In the genomic region with DNA sequence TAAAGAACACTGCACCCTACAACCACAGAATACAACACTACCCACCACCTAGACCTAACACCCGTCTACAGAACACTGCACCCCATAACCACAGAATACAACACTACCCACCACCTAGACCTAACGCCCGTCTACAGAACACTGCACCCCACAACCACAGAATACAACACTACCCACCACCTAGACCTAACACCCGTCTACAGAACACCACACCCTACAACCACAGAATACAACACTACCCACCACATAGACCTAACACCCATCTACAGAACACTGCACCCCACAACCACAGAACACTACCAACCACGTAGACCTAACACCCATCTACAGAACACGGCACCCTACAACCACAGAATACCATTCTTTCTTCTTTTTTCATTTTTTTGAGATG, we compare ENCODE assay signal across 8 cellular contexts. TPM values are rescaled to one million over a fixed set of nuclear protein-coding genes. Genes with fewer than 3 reads are reported as not detected.
DNase-seq lines count a peak whose midpoint lies in the region; ATAC-seq and TF ChIP-seq lines count a peak whose summit lies in the region.
"Not testable (repeated sequence)": the region's sequence is repeated elsewhere in the genome, so short reads cannot be mapped to it uniquely, and the experiment has no call there.
"Had no signal": no experiment of that assay in that cellular context is flagged by ENCODE, and none has a peak within 500 bp of the region (broad histone marks: within the 10 kb centered on the region; RNA-seq: fewer than 3 reads in every experiment).

No MANE protein-coding gene starts in this region.

- not testable (repeated sequence) for H3K27me3 ChIP-seq in CD8-positive, alpha-beta T cell (ENCODE audit: insufficient read depth, low read length); trophoblast cell (ENCODE audit: insufficient read depth, low read length)

- CTCF ChIA-PET in CD8-positive, alpha-beta T cell (lab: Charles Lee); activated CD8-positive, alpha-beta T cell treated with anti-CD3 and anti-CD28 coated beads for 36 hours (lab: Charles Lee): not testable (repeated sequence)

- H3K79me2 ChIP-seq in trophoblast cell (ENCODE audit: control insufficient read depth, insufficient read depth, low read length, poor library complexity) = not testable (repeated sequence)

- H3K9ac ChIP-seq in trophoblast cell (ENCODE audit: low read length) = not testable (repeated sequence)

- not testable (repeated sequence) for H2AFZ ChIP-seq in trophoblast cell (ENCODE audit: insufficient read depth, low read length, poor library complexity)

- H2BK120ac ChIP-seq in trophoblast cell (ENCODE audit: insufficient read depth, low read length, poor library complexity) = not testable (repeated sequence)

- POLR2A ChIA-PET in CD8-positive, alpha-beta T cell (lab: Charles Lee); activated CD8-positive, alpha-beta T cell treated with anti-CD3 and anti-CD28 coated beads for 36 hours (lab: Charles Lee): not testable (repeated sequence)

- no CpG with 5 or more reads among the region's 6 CpGs for WGBS in trophoblast cell (ENCODE audit: extremely low coverage, insufficient coverage, insufficient read length)

- not testable (repeated sequence) for H2AK5ac ChIP-seq in trophoblast cell (ENCODE audit: low read length)

- H2BK5ac ChIP-seq in trophoblast cell (ENCODE audit: low read depth, low read length, poor library complexity) = not testable (repeated sequence)

- not testable (repeated sequence) for H3K4me3 Mint-ChIP-seq in CD8-positive, alpha-beta T cell; activated CD8-positive, alpha-beta T cell treated with anti-CD3 and anti-CD28 coated beads for 36 hours; activated naive CD4-positive, alpha-beta T cell treated with anti-CD3 and anti-CD28 coated beads, Interleukin-2, amount 50 U/mL, for 24 hours
- peak overlapping the region; percentile 1 for H3K4me3 Mint-ChIP-seq in effector memory CD8-positive, alpha-beta T cell
- H3K4me3 Mint-ChIP-seq in immature natural killer cell (peak overlapping the region; percentile 36 to 69 (median 44)), natural killer cell (peak overlapping the region; percentile 61)

- peaks cover 12% of the 10 kb centered on the region for H3K36me3 Mint-ChIP-seq in CD8-positive, alpha-beta T cell
- not testable (repeated sequence) for H3K36me3 Mint-ChIP-seq in activated CD8-positive, alpha-beta T cell treated with anti-CD3 and anti-CD28 coated beads for 36 hours (ENCODE audit: low read depth); activated naive CD4-positive, alpha-beta T cell treated with anti-CD3 and anti-CD28 coated beads, Interleukin-2, amount 50 U/mL, for 24 hours; immature natural killer cell; natural killer cell
- H3K36me3 Mint-ChIP-seq in effector memory CD8-positive, alpha-beta T cell (ENCODE audit: insufficient read depth) = peaks cover 15% of the 10 kb centered on the region

- peak; percentile 44 for ATAC-seq in CD8-positive, alpha-beta T cell
- not testable (repeated sequence) for ATAC-seq in activated CD8-positive, alpha-beta T cell treated with anti-CD3 and anti-CD28 coated beads for 36 hours
- ATAC-seq in effector memory CD8-positive, alpha-beta T cell (replicated peaks) = peak; percentile 82
- ATAC-seq in natural killer cell = peak; percentile 61 to 81 (median 77)

- H3K27ac ChIP-seq in CD8-positive, alpha-beta T cell (ENCODE audit: low read depth, low read length); trophoblast cell (ENCODE audit: low read depth, low read length): not testable (repeated sequence)

- not testable (repeated sequence) for H3K9me3 ChIP-seq in CD8-positive, alpha-beta T cell (ENCODE audit: low read length); trophoblast cell (ENCODE audit: insufficient read depth, low read depth, low read length)

- H4K91ac ChIP-seq in trophoblast cell (ENCODE audit: low read depth, low read length) = not testable (repeated sequence)

- not testable (repeated sequence) for H4K12ac ChIP-seq in trophoblast cell (ENCODE audit: low read depth, low read length)

- H3K9me3 Mint-ChIP-seq in CD8-positive, alpha-beta T cell; activated CD8-positive, alpha-beta T cell treated with anti-CD3 and anti-CD28 coated beads for 36 hours; activated naive CD4-positive, alpha-beta T cell treated with anti-CD3 and anti-CD28 coated beads, Interleukin-2, amount 50 U/mL, for 24 hours; effector memory CD8-positive, alpha-beta T cell; natural killer cell: not testable (repeated sequence)
- H3K9me3 Mint-ChIP-seq in immature natural killer cell = peaks cover 10 to 27% (median 23%) of the 10 kb centered on the region in 6 donors

- not testable (repeated sequence) for H3K36me3 ChIP-seq in CD8-positive, alpha-beta T cell (ENCODE audit: insufficient read depth, low read length); trophoblast cell (ENCODE audit: control insufficient read depth in 1 of 2, insufficient read depth in 2 of 2, low read length in 2 of 2)

- H3K4me1 Mint-ChIP-seq in CD8-positive, alpha-beta T cell (ENCODE audit: low read depth) = peaks cover 17% of the 10 kb centered on the region
- not testable (repeated sequence) for H3K4me1 Mint-ChIP-seq in activated CD8-positive, alpha-beta T cell treated with anti-CD3 and anti-CD28 coated beads for 36 hours (ENCODE audit: low read depth); activated naive CD4-positive, alpha-beta T cell treated with anti-CD3 and anti-CD28 coated beads, Interleukin-2, amount 50 U/mL, for 24 hours
- H3K4me1 Mint-ChIP-seq in effector memory CD8-positive, alpha-beta T cell (ENCODE audit: low read depth in 2 of 2) = peaks cover 11 to 18% of the 10 kb centered on the region in 2 donors
- H3K4me1 Mint-ChIP-seq in immature natural killer cell (peaks cover 25 to 29% of the 10 kb centered on the region in 2 donors), natural killer cell (peaks cover 19 to 20% of the 10 kb centered on the region in 2 donors)

- not testable (repeated sequence) for TF ChIP-seq CTCF in CD8-positive, alpha-beta T cell (IDR thresholded peaks at IDR 0.05); activated CD8-positive, alpha-beta T cell treated with anti-CD3 and anti-CD28 coated beads for 36 hours (IDR thresholded peaks at IDR 0.05); natural killer cell (IDR thresholded peaks at IDR 0.05)

- not testable (repeated sequence) for H3K14ac ChIP-seq in trophoblast cell (ENCODE audit: low read length)

- not testable (repeated sequence) for H3K23ac ChIP-seq in trophoblast cell (ENCODE audit: low read length)

- not testable (repeated sequence) for H3K18ac ChIP-seq in trophoblast cell (ENCODE audit: low read length)

- intact Hi-C loops in CD8-positive, alpha-beta T cell (cut with DNase I, micrococcal nuclease); activated CD8-positive, alpha-beta T cell treated with anti-CD3 and anti-CD28 coated beads for 36 hours (cut with micrococcal nuclease): not testable (repeated sequence)
- intact Hi-C loops in natural killer cell (cut with micrococcal nuclease) = loop anchor here (1.0 to 10.0 kb wide), 3 partner anchors 41 to 370 kb away; partner anchors contain the start of gene RAB5IF

- H3K4me1 ChIP-seq in CD8-positive, alpha-beta T cell (ENCODE audit: insufficient read depth, low read length); trophoblast cell (ENCODE audit: control insufficient read depth in 1 of 2, insufficient read depth in 2 of 2, low read length in 2 of 2): not testable (repeated sequence)

- H3K27ac Mint-ChIP-seq in CD8-positive, alpha-beta T cell = peak overlapping the region; percentile 5
- H3K27ac Mint-ChIP-seq in activated CD8-positive, alpha-beta T cell treated with anti-CD3 and anti-CD28 coated beads for 36 hours = peak overlapping the region; percentile 66
- H3K27ac Mint-ChIP-seq in activated naive CD4-positive, alpha-beta T cell treated with anti-CD3 and anti-CD28 coated beads, Interleukin-2, amount 50 U/mL, for 24 hours = peak overlapping the region; percentile 9
- H3K27ac Mint-ChIP-seq in effector memory CD8-positive, alpha-beta T cell = peak overlapping the region; percentile 11 to 85
- H3K27ac Mint-ChIP-seq in immature natural killer cell (peak overlapping the region; percentile 83 to 97 (median 94)), natural killer cell (peak overlapping the region; percentile 86 to 90)

- H3K79me1 ChIP-seq in trophoblast cell (ENCODE audit: low read length) = not testable (repeated sequence)

- not testable (repeated sequence) for H4K8ac ChIP-seq in trophoblast cell (ENCODE audit: low read depth, low read length)

- H2BK12ac ChIP-seq in trophoblast cell (ENCODE audit: low read length) = not testable (repeated sequence)

- H3K4ac ChIP-seq in trophoblast cell (ENCODE audit: low read depth, low read length) = not testable (repeated sequence)

- peak in 1 of 7 experiments; percentile 39 for DNase-seq in CD8-positive, alpha-beta T cell
- DNase-seq in activated CD8-positive, alpha-beta T cell treated with anti-CD3 and anti-CD28 coated beads for 36 hours = peak; percentile 13
- peak in 2 of 3 experiments; percentile 32 to 34 for DNase-seq in effector memory CD8-positive, alpha-beta T cell
- DNase-seq in immature natural killer cell = peak; percentile 84 to 88 (median 87)
- peak; percentile 58 for DNase-seq in natural killer cell
- DNase-seq in trophoblast cell = not testable (repeated sequence)

- not testable (repeated sequence) for H3K4me2 ChIP-seq in trophoblast cell (ENCODE audit: low read length)

- not testable (repeated sequence) for H3K27me3 Mint-ChIP-seq in CD8-positive, alpha-beta T cell (ENCODE audit: low read depth); activated CD8-positive, alpha-beta T cell treated with anti-CD3 and anti-CD28 coated beads for 36 hours; activated naive CD4-positive, alpha-beta T cell treated with anti-CD3 and anti-CD28 coated beads, Interleukin-2, amount 50 U/mL, for 24 hours; effector memory CD8-positive, alpha-beta T cell; natural killer cell (ENCODE audit: low read depth in 2 of 2)
- peaks cover 19 to 37% (median 32%) of the 10 kb centered on the region in 3 donors for H3K27me3 Mint-ChIP-seq in immature natural killer cell (ENCODE audit: low read depth in 3 of 3)

- not testable (repeated sequence) for H3K4me3 ChIP-seq in CD8-positive, alpha-beta T cell (ENCODE audit: low read depth, low read length)
- peak overlapping the region; percentile 32 for H3K4me3 ChIP-seq in trophoblast cell (ENCODE audit: low read depth, low read length)

RNA-seq across cellular contexts. Expression of gene TGIF2, which starts 8.7 kb away (rescaled TPM):
- total RNA-seq in CD8-positive, alpha-beta T cell = 10 to 100 TPM; 50.4 to 51.1 TPM
- 10 to 100 TPM; 55.3 to 56.8 TPM for total RNA-seq in activated CD8-positive, alpha-beta T cell treated with anti-CD3 and anti-CD28 coated beads for 36 hours
- polyA plus RNA-seq in immature natural killer cell = 10 to 100 TPM; 12.3 to 16.1 (median 14.9) TPM
- total RNA-seq in natural killer cell = 10 to 100 TPM; 19.9 to 28.5 (median 25.9) TPM
- 23.0 and 25.3 TPM in 2 replicates for polyA plus RNA-seq in trophoblast cell (2013)

RNA-seq across cellular contexts. Expression of gene MYL9, which starts 23.4 kb away (rescaled TPM):
- total RNA-seq in CD8-positive, alpha-beta T cell = not detected
- total RNA-seq in activated CD8-positive, alpha-beta T cell treated with anti-CD3 and anti-CD28 coated beads for 36 hours = not detected
- 1 to 10 TPM in 1 of 3 donors, under 1 TPM in 2; 0.10 to 2.7 (median 0.48) TPM for polyA plus RNA-seq in immature natural killer cell
- total RNA-seq in natural killer cell = 10 to 100 TPM in 1 of 3 donors, 1 to 10 TPM in 2; 2.7 to 13.5 (median 2.7) TPM
- polyA plus RNA-seq in trophoblast cell (2013) = 728 and 737 TPM in 2 replicates
- total RNA-seq: CD4-positive, alpha-beta T cell had no signal

RNA-seq across cellular contexts. Expression of gene RAB5IF, which starts 40.9 kb away (rescaled TPM):
- 100 to 1,000 TPM; 106 to 108 TPM for total RNA-seq in CD8-positive, alpha-beta T cell
- 10 to 100 TPM; 74.5 to 77.1 TPM for total RNA-seq in activated CD8-positive, alpha-beta T cell treated with anti-CD3 and anti-CD28 coated beads for 36 hours
- 100 to 1,000 TPM; 230 to 380 (median 276) TPM for polyA plus RNA-seq in immature natural killer cell
- total RNA-seq in natural killer cell = 100 to 1,000 TPM; 158 to 265 (median 247) TPM
- 126 and 142 TPM in 2 replicates for polyA plus RNA-seq in trophoblast cell (2013)

Comparison
In these comparisons a context has a peak if more than half of its experiments do, and no peak if none do; other contexts are left out.
1. H3K27ac Mint-ChIP-seq: peak in every context shown above with its lines; median percentile 94 in immature natural killer cell; 88 in natural killer cell; 66 in activated CD8-positive, alpha-beta T cell treated with anti-CD3 and anti-CD28 coated beads for 36 hours; 48 in effector memory CD8-positive, alpha-beta T cell; 9 in activated naive CD4-positive, alpha-beta T cell treated with anti-CD3 and anti-CD28 coated beads, Interleukin-2, amount 50 U/mL, for 24 hours; 5 in CD8-positive, alpha-beta T cell.